Comparison of ENCODE assay signal across 8 cellular contexts in the genomic region with DNA sequence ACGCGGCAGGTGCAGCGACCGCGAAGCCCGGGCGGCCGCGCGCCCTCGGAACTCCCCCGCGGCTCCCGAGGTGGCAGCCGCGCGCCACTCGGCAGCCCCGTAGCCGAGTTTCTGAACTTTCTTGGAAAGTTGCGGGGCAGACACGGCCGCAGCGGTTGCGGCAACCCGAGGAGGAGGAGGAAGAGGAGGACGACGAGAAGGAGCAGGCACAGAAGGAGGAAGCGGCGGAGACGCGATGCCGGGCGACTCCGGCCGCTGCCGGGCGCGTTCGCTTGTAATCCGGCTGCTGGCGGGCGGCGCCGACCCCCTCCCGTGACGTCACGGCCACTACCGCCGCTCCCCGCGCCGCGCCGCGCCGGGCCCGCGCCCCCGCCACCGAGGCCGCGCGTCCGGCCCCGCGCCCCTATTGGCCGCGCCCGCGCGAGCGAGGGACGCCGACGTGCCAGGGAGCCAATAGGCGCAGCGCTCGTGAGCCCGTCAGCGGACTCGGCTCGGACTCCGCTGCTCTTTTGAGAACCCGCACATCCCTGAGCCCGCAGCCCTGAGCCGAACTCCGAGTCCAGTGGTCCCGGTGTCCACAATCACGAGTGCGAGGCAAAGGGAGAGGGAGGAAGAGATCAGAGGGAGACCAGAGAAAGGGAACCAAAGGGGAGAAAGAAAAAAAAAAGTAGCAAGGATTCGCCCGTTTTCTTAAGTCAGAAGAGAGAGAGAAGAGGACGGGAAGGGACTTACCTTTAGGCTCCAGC. TPM values are rescaled to one million over a fixed set of nuclear protein-coding genes. Genes with fewer than 3 reads are reported as not detected.
DNase-seq lines count a peak whose midpoint lies in the region; ATAC-seq and TF ChIP-seq lines count a peak whose summit lies in the region.

No MANE protein-coding gene starts in this region.

- peak overlapping the region; percentile 30 for H3K4me3 ChIP-seq in cardiac muscle cell
- H3K4me3 ChIP-seq in iPS-18c (ENCODE audit: insufficient read depth, low read depth, low read length): peak overlapping the region; percentile 45; the same call in 1 of the 2 replicates
- peak overlapping the region; percentile 26 to 44 (median 30) for H3K4me3 ChIP-seq in stomach

- no peak for TF ChIP-seq CTCF in cardiac muscle cell (IDR thresholded peaks at IDR 0.05; ENCODE audit: low read depth, low read length)
- no peak for TF ChIP-seq CTCF in stomach (IDR thresholded peaks at IDR 0.05)

- ATAC-seq in HG03432 (IDR thresholded peaks at IDR 0.05; ENCODE audit: unreplicated experiment): no peak
- no peak for ATAC-seq in HG03039 (IDR thresholded peaks at IDR 0.05; ENCODE audit: unreplicated experiment)

- POLR2A ChIA-PET in activated CD4-positive, alpha-beta memory T cell treated with anti-CD3 and anti-CD28 coated beads for 36 hours (lab: Charles Lee): no interaction called here

- no peak for TF ChIP-seq EP300 in stomach (IDR thresholded peaks at IDR 0.05)

- TF ChIP-seq POLR2A in stomach (IDR thresholded peaks at IDR 0.05): no peak

- H3K36me3 Mint-ChIP-seq in activated CD4-positive, alpha-beta memory T cell treated with anti-CD3 and anti-CD28 coated beads for 36 hours: peaks cover 30% of the 10 kb centered on the region

- no peak overlapping the region for H3K27ac ChIP-seq in cardiac muscle cell
- H3K27ac ChIP-seq in stomach: no peak overlapping the region

- H3K4me1 ChIP-seq in cardiac muscle cell (ENCODE audit: low read depth) (peaks cover 6% of the 10 kb centered on the region), stomach (peaks cover 13 to 45% (median 27%) of the 10 kb centered on the region in 4 donors)

- CTCF ChIA-PET in activated CD4-positive, alpha-beta memory T cell treated with anti-CD3 and anti-CD28 coated beads for 36 hours (lab: Charles Lee): interaction anchor here (1.0 kb wide), 1 partner anchor 13 kb away, joined by 3 read pairs; no protein-coding TSS in a partner anchor

- H3K27me3 ChIP-seq in cardiac muscle cell (peaks cover 100% of the 10 kb centered on the region), stomach (peaks cover 55 to 100% (median 92%) of the 10 kb centered on the region in 3 donors)

- WGBS in stomach, 5 donors: 2 to 11% (median 7%) methylated on average over 51 to 94 of the region's 94 CpGs

- H3K36me3 ChIP-seq in cardiac muscle cell (no peaks in the 10 kb centered on the region), stomach (no peaks in the 10 kb centered on the region)

- peak overlapping the region; percentile 50 for H3K4me3 Mint-ChIP-seq in activated CD4-positive, alpha-beta memory T cell treated with anti-CD3 and anti-CD28 coated beads for 36 hours

- H3K9me3 ChIP-seq in cardiac muscle cell (ENCODE audit: low read depth) (no peaks in the 10 kb centered on the region), iPS-18c (ENCODE audit: control insufficient read depth, insufficient read depth, low read length) (no peaks in the 10 kb centered on the region), stomach (peaks cover 0 to 38% (median 6%) of the 10 kb centered on the region in 4 donors)

- DNase-seq in cardiac muscle cell (ENCODE audit: low read depth in 1 of 2, low spot score in 1 of 2) (peak; percentile 46 to 73), cardiac septum (ENCODE audit: low spot score) (no peak), stomach (no peak)
- DNase-seq in activated CD4-positive, alpha-beta memory T cell treated with anti-CD3 and anti-CD28 coated beads for 36 hours: no peak
- no peak for DNase-seq in stimulated activated naive CD4-positive, alpha-beta T cell treated with Interleukin-2 at 50 U/mL for 16 hours (lab: John Stamatoyannopoulos, UW)

- H3K27ac Mint-ChIP-seq in activated CD4-positive, alpha-beta memory T cell treated with anti-CD3 and anti-CD28 coated beads for 36 hours: peak overlapping the region; percentile 65

- peaks cover 13% of the 10 kb centered on the region for H3K9me3 Mint-ChIP-seq in activated CD4-positive, alpha-beta memory T cell treated with anti-CD3 and anti-CD28 coated beads for 36 hours

- peaks cover 20% of the 10 kb centered on the region for H3K4me1 Mint-ChIP-seq in activated CD4-positive, alpha-beta memory T cell treated with anti-CD3 and anti-CD28 coated beads for 36 hours (ENCODE audit: low read depth)

- H3K27me3 Mint-ChIP-seq in activated CD4-positive, alpha-beta memory T cell treated with anti-CD3 and anti-CD28 coated beads for 36 hours: peaks cover 85% of the 10 kb centered on the region

- intact Hi-C loops in cardiac septum (cut with DNase I): no loop called here
- intact Hi-C loops in activated CD4-positive, alpha-beta memory T cell treated with anti-CD3 and anti-CD28 coated beads for 36 hours (cut with micrococcal nuclease): loop anchor here (2.0 kb wide), 1 partner anchor 119 kb away; no protein-coding TSS in a partner anchor
- intact Hi-C loops in stomach (cut with DNase I; ENCODE audit: low total_unique reads): no loop called here

RNA-seq across cellular contexts. Expression of gene BARHL2, which starts 0.7 kb away (rescaled TPM):
- not detected in 2 replicates for total RNA-seq in cardiac muscle cell
- polyA plus RNA-seq in cardiac muscle cell: not detected in 2 replicates
- not detected for total RNA-seq in cardiac septum
- not detected for total RNA-seq in activated CD4-positive, alpha-beta memory T cell treated with anti-CD3 and anti-CD28 coated beads for 36 hours
- not detected for total RNA-seq in stomach
- polyA plus RNA-seq in stomach: not detected

Comparison
In these comparisons a context has a peak if more than half of its experiments do, and no peak if none do; other contexts are left out.
1. DNase-seq: peak in cardiac muscle cell (2 of 2); none in cardiac septum (single experiment), activated CD4-positive, alpha-beta memory T cell treated with anti-CD3 and anti-CD28 coated beads for 36 hours (single experiment), stomach (single experiment) and stimulated activated naive CD4-positive, alpha-beta T cell treated with Interleukin-2 at 50 U/mL for 16 hours (single experiment).
2. Peak in every context shown above with its lines, with median percentiles within 50 percentile points of each other: H3K4me3 ChIP-seq.